ENCODE assay signal across 1 cellular context in genomic region chr3:195596648-195597628, GRCh38.
A peak's percentile ranks its signal among the peaks of the same experiment; 100 is the strongest.
TF ChIP-seq lines count a peak whose summit lies in the region.

No MANE protein-coding gene starts in this region.

TF ChIP-seq in K562, 482 proteins besides CTCF, POLR2A, EP300 and RAD21 (continued from another document):
- TF ChIP-seq, protein P1, sequence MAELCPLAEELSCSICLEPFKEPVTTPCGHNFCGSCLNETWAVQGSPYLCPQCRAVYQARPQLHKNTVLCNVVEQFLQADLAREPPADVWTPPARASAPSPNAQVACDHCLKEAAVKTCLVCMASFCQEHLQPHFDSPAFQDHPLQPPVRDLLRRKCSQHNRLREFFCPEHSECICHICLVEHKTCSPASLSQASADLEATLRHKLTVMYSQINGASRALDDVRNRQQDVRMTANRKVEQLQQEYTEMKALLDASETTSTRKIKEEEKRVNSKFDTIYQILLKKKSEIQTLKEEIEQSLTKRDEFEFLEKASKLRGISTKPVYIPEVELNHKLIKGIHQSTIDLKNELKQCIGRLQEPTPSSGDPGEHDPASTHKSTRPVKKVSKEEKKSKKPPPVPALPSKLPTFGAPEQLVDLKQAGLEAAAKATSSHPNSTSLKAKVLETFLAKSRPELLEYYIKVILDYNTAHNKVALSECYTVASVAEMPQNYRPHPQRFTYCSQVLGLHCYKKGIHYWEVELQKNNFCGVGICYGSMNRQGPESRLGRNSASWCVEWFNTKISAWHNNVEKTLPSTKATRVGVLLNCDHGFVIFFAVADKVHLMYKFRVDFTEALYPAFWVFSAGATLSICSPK (IDR thresholded peaks at IDR 0.05; ENCODE audit: borderline replicate concordance) = no peak
- TF ChIP-seq NFIC (IDR thresholded peaks at IDR 0.05) = peak; percentile 16; the same call in 1 of the 2 replicates
- TF ChIP-seq TFAM (CRISPR knock-in tag; conservative IDR thresholded peaks at IDR 0.05) = no peak
- no peak for TF ChIP-seq ZBTB7A (IDR thresholded peaks at IDR 0.05; ENCODE audit: borderline replicate concordance, control insufficient read depth, low read depth, low read length)
- TF ChIP-seq PRPF4 (IDR thresholded peaks at IDR 0.05; ENCODE audit: insufficient read depth, low read depth, low read length, poor library complexity, severe bottlenecking) = no peak
- TF ChIP-seq ELK3 (CRISPR knock-in tag; IDR thresholded peaks at IDR 0.05) = no peak
